ENCODE assay signal across 8 cellular contexts in the genomic region with DNA sequence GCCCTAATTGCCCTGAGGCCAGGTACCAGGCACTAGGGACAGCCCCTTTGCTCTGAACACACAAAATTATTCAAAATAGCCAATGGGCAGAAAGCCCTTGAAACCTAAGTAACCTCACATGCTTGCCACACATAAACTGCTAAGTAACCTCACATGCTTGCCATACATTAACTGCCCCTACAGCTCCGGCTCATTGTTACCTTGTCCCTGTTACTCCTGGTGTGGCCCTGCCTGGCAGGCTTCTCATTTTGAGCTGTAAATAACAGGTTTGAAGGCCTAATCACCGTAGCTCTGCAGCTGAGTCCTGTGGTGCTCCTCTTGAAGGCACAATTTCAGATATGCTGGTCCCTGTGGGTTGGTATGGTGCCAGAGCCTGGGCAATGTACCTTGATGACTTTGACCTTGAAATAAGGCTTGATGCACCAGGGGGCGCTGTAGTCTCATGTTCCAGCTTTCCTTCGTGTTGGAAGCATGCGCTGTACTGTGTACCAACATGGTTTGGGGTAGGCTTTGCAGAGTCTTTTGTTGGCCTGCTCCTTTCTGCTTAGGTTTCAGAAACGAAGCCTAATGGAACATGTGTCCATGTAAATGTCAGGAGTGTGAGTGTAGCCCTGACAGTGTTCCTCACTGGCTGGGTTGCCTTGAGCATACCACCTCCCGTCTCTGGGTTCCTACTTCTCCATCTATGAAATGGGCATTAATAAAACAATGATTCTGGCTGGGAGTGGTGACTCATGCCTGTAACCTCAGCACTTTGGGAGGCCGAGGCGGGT.
DNase-seq lines count a peak whose midpoint lies in the region; ATAC-seq, FAIRE-seq and TF ChIP-seq lines count a peak whose summit lies in the region.

No MANE protein-coding gene starts in this region.

- H3K36me3 ChIP-seq in OCI-LY3 (replicated peaks; ENCODE audit: low read depth, low read length) (no peaks in the 10 kb centered on the region), neutrophil (no peaks in the 10 kb centered on the region)

- H3K4me1 ChIP-seq in OCI-LY3 (ENCODE audit: low read length) (peaks cover 39% of the 10 kb centered on the region), neutrophil (ENCODE audit: control insufficient read depth in 1 of 2, insufficient read depth in 1 of 2, low read depth in 1 of 2, low read length in 1 of 2) (no peaks in the 10 kb centered on the region)

- H4K20me1 ChIP-seq in OCI-LY3 (ENCODE audit: insufficient read depth, low read length): no peaks in the 10 kb centered on the region

- TF ChIP-seq CTCF in OCI-LY3 (IDR thresholded peaks at IDR 0.05; ENCODE audit: low read depth, low read length) (peak; percentile 97), neutrophil (IDR thresholded peaks at IDR 0.05) (peak; percentile 36)

- H3K4me3 ChIP-seq in OCI-LY3 (ENCODE audit: low read length): peak overlapping the region; percentile 19
- no peak overlapping the region for H3K4me3 ChIP-seq in neutrophil (ENCODE audit: low read depth in 1 of 2, low read length in 1 of 2)

- peak; percentile 90 for ATAC-seq in GM21381 (IDR thresholded peaks at IDR 0.05; ENCODE audit: unreplicated experiment)

- H3K27ac ChIP-seq in OCI-LY3 (ENCODE audit: low read length) (peak overlapping the region; percentile 59), neutrophil (no peak overlapping the region)

- peak overlapping the region; percentile 57 for H3K4me2 ChIP-seq in OCI-LY3 (ENCODE audit: low read length)

- peak overlapping the region; percentile 10; the same call in 1 of the 2 replicates for H3K9ac ChIP-seq in OCI-LY3 (ENCODE audit: low read length)

- H3K9me3 ChIP-seq in OCI-LY3 (ENCODE audit: insufficient read depth, low read length) (no peaks in the 10 kb centered on the region), neutrophil (no peaks in the 10 kb centered on the region)

- H3K27me3 ChIP-seq in OCI-LY3 (ENCODE audit: low read depth, low read length): no peaks in the 10 kb centered on the region
- H3K27me3 ChIP-seq in neutrophil: no peaks in the 10 kb centered on the region

- DNase-seq in DMS 273 (lab: John Stamatoyannopoulos, UW; ENCODE audit: unreplicated experiment): peak; percentile 88
- DNase-seq in HTR-8/SVneo (ENCODE audit: insufficient read length, low spot score): peak; percentile 60
- peak; percentile 95 for DNase-seq in activated T-cell treated with anti-CD3 and anti-CD28 coated beads for 1 hour (ENCODE audit: low read depth)
- DNase-seq in fibroblast of gingiva (ENCODE audit: low read depth): peak; percentile 60
- DNase-seq in superior temporal gyrus (ENCODE audit: extremely low spot score): peak; percentile 72

- peak overlapping the region; percentile 94 for H2AFZ ChIP-seq in OCI-LY3 (ENCODE audit: low read depth, low read length)

- no peak for FAIRE-seq in HTR-8/SVneo (lab: Jason Lieb, UNC)

- H3K79me2 ChIP-seq in OCI-LY3 (ENCODE audit: low read length): no peaks in the 10 kb centered on the region
